ENCODE assay signal across 20 cellular contexts in the genomic region with DNA sequence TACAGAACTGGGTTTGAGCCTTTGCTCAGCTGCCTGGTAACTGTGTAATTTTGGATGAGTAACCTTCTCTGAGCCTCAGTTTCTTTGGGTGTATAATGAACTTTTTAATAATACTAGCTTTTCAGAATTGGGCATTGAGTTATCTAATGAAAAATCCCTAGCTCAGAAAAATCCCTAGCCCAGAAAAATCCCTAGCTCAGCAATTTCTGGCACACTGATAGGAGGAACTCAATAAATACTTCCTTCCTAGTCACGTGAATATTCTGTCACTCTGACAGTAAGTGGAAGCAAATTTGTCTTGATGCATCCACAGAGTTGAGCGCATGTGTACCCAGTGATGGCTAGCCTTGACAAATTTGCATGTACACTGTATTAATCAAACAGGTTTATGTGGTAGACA.
DNase-seq lines count a peak whose midpoint lies in the region; ATAC-seq, FAIRE-seq and TF ChIP-seq lines count a peak whose summit lies in the region.
"Had no signal": no experiment of that assay in that cellular context is flagged by ENCODE, and none has a peak within 500 bp of the region (broad histone marks: within the 10 kb centered on the region; RNA-seq: fewer than 3 reads in every experiment).

No MANE protein-coding gene starts in this region.

- H3K4me2 ChIP-seq in A549, result no peak overlapping the region
- no peak overlapping the region for H3K4me2 ChIP-seq in IMR-90 (ENCODE audit: low read depth, low read length)
- H3K4me2 ChIP-seq in H1 (ENCODE audit: insufficient read depth in 1 of 2, low read depth in 2 of 2, low read length in 2 of 2), result no peak overlapping the region
- H3K4me2 ChIP-seq: BLaER1 had no signal

- ATAC-seq in A549 (no peak), IMR-90 (ENCODE audit: low read depth) (no peak), GM18907 (IDR thresholded peaks at IDR 0.05; ENCODE audit: unreplicated experiment) (no peak)
- ATAC-seq: CD8-positive, alpha-beta T cell; HCT116 had no signal

- H3K18ac ChIP-seq in IMR-90 (ENCODE audit: low read depth, low read length) (no peak overlapping the region), H1 (ENCODE audit: extremely low read depth, low read length) (no peak overlapping the region)

- FAIRE-seq in A549 (lab: Jason Lieb, UNC), result no peak
- no peak for FAIRE-seq in H1 (lab: Jason Lieb, UNC)
- FAIRE-seq: G401.6, GM12892, GM19239 had no signal

- H4K20me1 ChIP-seq in IMR-90 (ENCODE audit: insufficient read depth, low read length) (no peaks in the 10 kb centered on the region), H1 (replicated peaks in 1 of 2; ENCODE audit: control insufficient read depth in 1 of 2, insufficient read depth in 2 of 2, low read length in 2 of 2) (no peaks in the 10 kb centered on the region)
- H4K20me1 ChIP-seq: BLaER1 had no signal

- TF ChIP-seq EP300 in A549 (IDR thresholded peaks at IDR 0.05), result no peak
- no peak for TF ChIP-seq EP300 in H1 (IDR thresholded peaks at IDR 0.05; ENCODE audit: borderline replicate concordance in 1 of 2, low read depth in 2 of 2, low read length in 2 of 2)

- H3K23ac ChIP-seq in IMR-90 (ENCODE audit: low read depth, low read length) (no peak overlapping the region), H1 (ENCODE audit: insufficient read length) (no peak overlapping the region)

- H3K4ac ChIP-seq in IMR-90 (ENCODE audit: low read depth, low read length), result no peak overlapping the region
- no peak overlapping the region for H3K4ac ChIP-seq in H1 (replicated peaks; ENCODE audit: insufficient read length, low read depth, low read length)

- H2BK15ac ChIP-seq in IMR-90 (ENCODE audit: low read depth, low read length), result no peak overlapping the region
- H2BK15ac ChIP-seq in H1 (ENCODE audit: low read length), result no peak overlapping the region

- H3K9me3 ChIP-seq in A549 (no peaks in the 10 kb centered on the region), IMR-90 (ENCODE audit: control insufficient read depth, insufficient read depth, low read length) (no peaks in the 10 kb centered on the region), H1 (ENCODE audit: insufficient read depth in 2 of 2, low read depth in 1 of 2, low read length in 1 of 2) (no peaks in the 10 kb centered on the region)
- H3K9me3 ChIP-seq: BLaER1, Caco-2 had no signal

- H2AFZ ChIP-seq in IMR-90 (replicated peaks; ENCODE audit: low read length, poor library complexity) (no peak overlapping the region), H1 (ENCODE audit: low read length) (no peak overlapping the region)
- H2AFZ ChIP-seq: GM23248 had no signal

- H4K8ac ChIP-seq in IMR-90 (ENCODE audit: low read depth in 2 of 2, low read length in 2 of 2), result no peak overlapping the region
- H4K8ac ChIP-seq in H1 (ENCODE audit: extremely low read depth, insufficient read depth, low read length), result no peak overlapping the region

- H3K79me1 ChIP-seq in IMR-90 (ENCODE audit: low read depth in 1 of 2, low read length in 2 of 2), result no peaks in the 10 kb centered on the region
- H3K79me1 ChIP-seq in H1 (ENCODE audit: low read depth, low read length), result no peaks in the 10 kb centered on the region

- no peak overlapping the region for H2BK20ac ChIP-seq in IMR-90 (ENCODE audit: low read depth, low read length)
- no peak overlapping the region for H2BK20ac ChIP-seq in H1 (ENCODE audit: low read length)

- 17% methylated on average over 2 of the region's 2 CpGs for WGBS in A549 (ENCODE audit: missing lambda C conversion rate)
- WGBS in IMR-90 (ENCODE audit: extremely low coverage in 2 of 2, insufficient read length in 1 of 2), 2 experiments, result no CpG with 5 or more reads among the region's 2 CpGs
- WGBS in H1 (ENCODE audit: extremely low coverage in 1 of 2, insufficient coverage in 1 of 2, insufficient read length in 1 of 2, insufficient replicate concordance in 2 of 2, low coverage in 1 of 2, low lambda C conversion rate in 2 of 2, missing lambda C conversion rate in 1 of 2), 2 experiments, result 96% methylated on average over 2 of the region's 2 CpGs; no CpG with 5 or more reads in 1 of the 2 experiments

- H2BK120ac ChIP-seq in IMR-90 (ENCODE audit: low read depth, low read length) (no peak overlapping the region), H1 (replicated peaks; ENCODE audit: low read depth, low read length) (no peak overlapping the region)

- CTCF ChIA-PET in A549 (lab: Yijun Ruan, JAX) (no interaction called here), IMR-90 (lab: Yijun Ruan, JAX) (no interaction called here), H1 (lab: Charles Lee; ENCODE audit: partially characterized antibody) (interaction anchor here (0.9 to 1.5 kb wide), 3 partner anchors 16 to 678 kb away, joined by 3 to 5 read pairs (median 4); no protein-coding TSS in a partner anchor)

- TF ChIP-seq CTCF in A549 (IDR thresholded peaks at IDR 0.05) (no peak), IMR-90 (conservative IDR thresholded peaks at IDR 0.05; ENCODE audit: low read depth, low read length) (no peak), H1 (IDR thresholded peaks at IDR 0.05; ENCODE audit: control extremely low read depth in 1 of 3, insufficient read depth in 1 of 3, low read depth in 1 of 3, low read length in 3 of 3) (no peak)

- H3K56ac ChIP-seq in IMR-90 (ENCODE audit: extremely low read depth, insufficient read depth, low read length) (no peak overlapping the region), H1 (replicated peaks; ENCODE audit: insufficient read length, low read depth, low read length) (no peak overlapping the region)

- intact Hi-C loops in IMR-90 (cut with micrococcal nuclease), result no loop called here

- no peak for TF ChIP-seq RAD21 in A549 (conservative IDR thresholded peaks at IDR 0.05 in 1 of 2, IDR thresholded peaks at IDR 0.05 in 1 of 2)
- TF ChIP-seq RAD21 in IMR-90 (IDR thresholded peaks at IDR 0.05; ENCODE audit: low read length), result no peak
- TF ChIP-seq RAD21 in H1 (IDR thresholded peaks at IDR 0.05 in 1 of 2, conservative IDR thresholded peaks at IDR 0.05 in 1 of 2; ENCODE audit: low read depth in 2 of 2, low read length in 2 of 2), result no peak

- H3K14ac ChIP-seq in IMR-90 (replicated peaks; ENCODE audit: low read depth, low read length) (no peak overlapping the region), H1 (ENCODE audit: insufficient read length) (no peak overlapping the region)

- no peaks in the 10 kb centered on the region for H3K9me1 ChIP-seq in IMR-90 (ENCODE audit: insufficient read depth, low read length)

- H4K5ac ChIP-seq in IMR-90 (ENCODE audit: low read depth, low read length) (no peak overlapping the region), H1 (ENCODE audit: insufficient read length, low read depth, low read length) (no peak overlapping the region)

- dilution Hi-C loops in IMR-90 (cut with HindIII; ENCODE audit: low sequenced_read_pairs, unreplicated experiment), result no loop called here

- H3K36me3 ChIP-seq in IMR-90 (ENCODE audit: control insufficient read depth, insufficient read depth, low read length) (no peaks in the 10 kb centered on the region), H1 (ENCODE audit: control insufficient read depth in 2 of 4, insufficient read depth in 4 of 4, low read length in 3 of 4) (no peaks in the 10 kb centered on the region)
- H3K36me3 ChIP-seq: BLaER1 had no signal

- no peak overlapping the region for H3K9ac ChIP-seq in IMR-90 (ENCODE audit: low read depth, low read length)
- no peak overlapping the region for H3K9ac ChIP-seq in H1 (replicated peaks in 1 of 4; ENCODE audit: extremely low read depth in 1 of 4, low read depth in 3 of 4, low read length in 3 of 4)
- H3K9ac ChIP-seq: BLaER1, GM23248 had no signal

- H3K27ac ChIP-seq in A549, result no peak overlapping the region
- H3K27ac ChIP-seq in IMR-90 (ENCODE audit: insufficient read depth, low read length), result no peak overlapping the region
- no peak overlapping the region for H3K27ac ChIP-seq in H1 (ENCODE audit: low read depth, low read length)
- H3K27ac ChIP-seq: BLaER1, C4-2B, GM23248 had no signal

- H2BK12ac ChIP-seq in H1 (ENCODE audit: low read depth, low read length), result no peak overlapping the region

- BruUV-seq in IMR-90 (replicated peaks; lab: Mats Ljungman, UMichigan), result no TSS peak

- H2AK5ac ChIP-seq in IMR-90 (ENCODE audit: low read depth, low read length), result no peak overlapping the region
- no peak overlapping the region for H2AK5ac ChIP-seq in H1 (ENCODE audit: low read depth, low read length)

- H4K91ac ChIP-seq in IMR-90 (ENCODE audit: insufficient read depth, low read depth, low read length) (no peak overlapping the region), H1 (replicated peaks; ENCODE audit: insufficient read length, low read length) (no peak overlapping the region)

- TF ChIP-seq POLR2A in A549 (IDR thresholded peaks at IDR 0.05; ENCODE audit: low read length), result no peak
- TF ChIP-seq POLR2A in IMR-90 (IDR thresholded peaks at IDR 0.05; ENCODE audit: low read depth, low read length), result no peak
- no peak for TF ChIP-seq POLR2A in H1 (IDR thresholded peaks at IDR 0.05; ENCODE audit: control extremely low read depth in 1 of 2, low read depth in 2 of 2, low read length in 2 of 2)

- DNase-seq in A549 (ENCODE audit: low read depth in 1 of 2, low spot score in 1 of 2), result no peak
- no peak for DNase-seq in IMR-90
- DNase-seq in H1 (ENCODE audit: low read depth in 1 of 2, low spot score in 2 of 2), result no peak
- no peak for DNase-seq in NCI-H1417 (lab: John Stamatoyannopoulos, UW)
- no peak for DNase-seq in NOMO-1 treated with DMSO at 0.1 percent for 48 hours (lab: John Stamatoyannopoulos, UW; ENCODE audit: unreplicated experiment)
- DNase-seq: 8988T; Caco-2; CD4-positive, CD25-positive, alpha-beta regulatory T cell; CD8-positive, alpha-beta T cell; DMS153; DND-41; GM23248; H9 had no signal

- H3K4me3 ChIP-seq in A549, result no peak overlapping the region
- no peak overlapping the region for H3K4me3 ChIP-seq in IMR-90 (ENCODE audit: insufficient read depth, low read depth, low read length)
- H3K4me3 ChIP-seq in H1 (ENCODE audit: extremely low read depth in 1 of 4, insufficient read depth in 2 of 4, low read depth in 3 of 4, low read length in 4 of 4), result no peak overlapping the region
- H3K4me3 ChIP-seq: BLaER1, GM23248 had no signal

- no peak overlapping the region for H2AK9ac ChIP-seq in IMR-90 (replicated peaks; ENCODE audit: low read depth, low read length, poor library complexity)

- no peaks in the 10 kb centered on the region for H3K23me2 ChIP-seq in H1 (ENCODE audit: low read depth, low read length)

- POLR2A ChIA-PET in A549 (lab: Yijun Ruan, JAX), result no interaction called here
- POLR2A ChIA-PET in IMR-90 (lab: Charles Lee; ENCODE audit: unreplicated experiment), result no interaction called here
- POLR2A ChIA-PET in H1 (lab: Charles Lee; ENCODE audit: partially characterized antibody), result no interaction called here

- H3K79me2 ChIP-seq in H1 (ENCODE audit: control insufficient read depth in 1 of 2, insufficient read depth in 2 of 2, low read length in 2 of 2), result no peaks in the 10 kb centered on the region

- H3K27me3 ChIP-seq in IMR-90 (ENCODE audit: control insufficient read depth, insufficient read depth, low read length), result no peaks in the 10 kb centered on the region
- H3K27me3 ChIP-seq in H1 (replicated peaks in 1 of 4; ENCODE audit: control insufficient read depth in 3 of 4, extremely low read depth in 1 of 4, insufficient read depth in 3 of 4, low read length in 3 of 4), result peaks cover 0 to 2% (median 0%) of the 10 kb centered on the region in 4 experiments; a peak in 2 of 7 replicates
- H3K27me3 ChIP-seq: BLaER1 had no signal

- in situ Hi-C loops in IMR-90 (cut with MboI; ENCODE audit: low sequenced_read_pairs), result no loop called here

- H2BK5ac ChIP-seq in IMR-90 (ENCODE audit: low read depth, low read length, poor library complexity, severe bottlenecking) (no peak overlapping the region), H1 (ENCODE audit: low read depth, low read length) (no peak overlapping the region)

- H3K4me1 ChIP-seq in A549 (no peaks in the 10 kb centered on the region), IMR-90 (ENCODE audit: control insufficient read depth, insufficient read depth, low read length) (no peaks in the 10 kb centered on the region), H1 (replicated peaks in 1 of 4; ENCODE audit: control insufficient read depth in 3 of 4, insufficient read depth in 4 of 4, low read length in 3 of 4) (no peaks in the 10 kb centered on the region)
- H3K4me1 ChIP-seq: BLaER1 had no signal
